18 cellular contexts compared by ENCODE assay signal in the genomic region with DNA sequence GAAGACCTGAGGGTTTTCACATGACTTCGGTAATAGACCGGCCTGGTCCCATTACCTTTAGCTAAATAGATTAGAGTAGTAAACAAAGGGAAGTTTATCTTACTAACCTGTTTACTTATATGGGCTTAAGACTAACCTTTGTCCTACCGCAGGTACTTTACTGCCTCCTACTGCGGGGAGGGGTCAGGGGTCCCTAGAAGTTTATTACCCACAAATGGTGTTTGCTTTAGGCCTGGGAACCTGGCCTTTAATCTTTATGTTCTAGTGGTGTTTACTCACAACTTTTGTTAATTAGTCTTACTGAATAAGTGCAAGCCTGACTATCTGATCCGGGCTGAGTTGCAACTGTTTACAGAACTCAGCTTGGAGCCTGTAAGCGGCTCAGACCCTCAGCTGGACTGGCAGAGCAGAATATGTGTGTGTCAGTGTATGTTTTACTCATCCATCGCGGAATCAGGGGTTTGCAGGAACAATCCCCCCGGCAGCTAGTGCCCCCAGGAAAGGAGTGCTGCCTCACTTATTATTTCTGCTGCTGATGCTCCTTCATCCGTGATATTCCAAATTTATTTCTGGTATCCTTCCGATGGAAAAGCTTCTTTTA.
"Had no signal": no experiment of that assay in that cellular context is flagged by ENCODE, and none has a peak within 500 bp of the region (broad histone marks: within the 10 kb centered on the region; RNA-seq: fewer than 3 reads in every experiment).

No MANE protein-coding gene starts in this region.

- H3K4me3 Mint-ChIP-seq: activated CD8-positive, alpha-beta memory T cell treated with anti-CD3 and anti-CD28 coated beads, Interleukin-2, amount 10 ng/mL, durations not matched to agents 7 days and 5 days; activated naive CD8-positive, alpha-beta T cell; activated T-cell treated with anti-CD3 and anti-CD28 coated beads, Interleukin-2, amount 50 U/mL, for 24 hours; brain; immature natural killer cell; natural killer cell had no signal

- H3K36me3 ChIP-seq: stomach, thoracic aorta, uterus had no signal

- ATAC-seq: activated CD8-positive, alpha-beta memory T cell treated with anti-CD3 and anti-CD28 coated beads, Interleukin-2, amount 10 ng/mL, durations not matched to agents 7 days and 5 days; esophagus mucosa; left cardiac atrium; natural killer cell had no signal

- H3K36me3 Mint-ChIP-seq: activated CD8-positive, alpha-beta memory T cell treated with anti-CD3 and anti-CD28 coated beads, Interleukin-2, amount 10 ng/mL, durations not matched to agents 7 days and 5 days; activated naive CD8-positive, alpha-beta T cell; brain; natural killer cell had no signal

- H3K9me3 ChIP-seq: thoracic aorta, uterus had no signal

- H3K27ac ChIP-seq: thoracic aorta, uterus had no signal

- H3K4me1 Mint-ChIP-seq: activated CD8-positive, alpha-beta memory T cell treated with anti-CD3 and anti-CD28 coated beads, Interleukin-2, amount 10 ng/mL, durations not matched to agents 7 days and 5 days; brain; immature natural killer cell; natural killer cell had no signal

- H3K9me3 Mint-ChIP-seq: activated T-cell treated with anti-CD3 and anti-CD28 coated beads, Interleukin-2, amount 50 U/mL, for 24 hours had no signal

- H3K27me3 Mint-ChIP-seq: activated CD8-positive, alpha-beta memory T cell treated with anti-CD3 and anti-CD28 coated beads, Interleukin-2, amount 10 ng/mL, durations not matched to agents 7 days and 5 days; activated naive CD8-positive, alpha-beta T cell; activated T-cell treated with anti-CD3 and anti-CD28 coated beads, Interleukin-2, amount 50 U/mL, for 24 hours; brain had no signal

- H3K27ac Mint-ChIP-seq: activated CD8-positive, alpha-beta memory T cell treated with anti-CD3 and anti-CD28 coated beads, Interleukin-2, amount 10 ng/mL, durations not matched to agents 7 days and 5 days; activated naive CD8-positive, alpha-beta T cell; activated T-cell treated with anti-CD3 and anti-CD28 coated beads, Interleukin-2, amount 50 U/mL, for 24 hours; brain; immature natural killer cell; natural killer cell had no signal

- H3K4me1 ChIP-seq: uterus had no signal

- DNase-seq: activated CD4-positive, alpha-beta T cell treated with anti-CD3 and anti-CD28 coated beads for 1 hour; activated CD4-positive, alpha-beta T cell treated with anti-CD3 and anti-CD28 coated beads, Interleukin-2, amount 50 U/mL, for 48 hours; activated CD8-positive, alpha-beta memory T cell treated with anti-CD3 and anti-CD28 coated beads, Interleukin-2, amount 10 ng/mL, durations not matched to agents 7 days and 5 days; activated effector memory CD4-positive, alpha-beta T cell treated with Interleukin-2 at 50 U/mL for 16 hours; activated T-cell treated with anti-CD3 and anti-CD28 coated beads, Interleukin-2, amount 50 U/mL, for 24 hours; amygdala; dermis blood vessel endothelial cell; immature natural killer cell; left cardiac atrium; natural killer cell; stimulated activated CD4-positive, alpha-beta T cell treated with anti-CD3 and anti-CD28 coated beads, Interleukin-4, amount 100 ng/mL, for 4 hours; stomach; T-helper 9 cell; uterus had no signal

- H3K27me3 ChIP-seq: stomach, uterus had no signal

- H3K4me3 ChIP-seq: stomach, thoracic aorta, uterus had no signal
